In genomic region chr4:118835896-118836762, GRCh38 we compare ENCODE assay signal across 7 cellular contexts. TPM values are rescaled to one million over a fixed set of nuclear protein-coding genes. Genes with fewer than 3 reads are reported as not detected.
A peak's percentile ranks its signal among the peaks of the same experiment; 100 is the strongest.
DNase-seq lines count a peak whose midpoint lies in the region; ATAC-seq, FAIRE-seq and TF ChIP-seq lines count a peak whose summit lies in the region.

Gene SEC24D, minus strand, starts transcription at chr4:118836126. Its CDS starts 2,430 bp downstream, at chr4:118833696.

- peak within 1 kb of the TSS; percentile 98 for H3K4me3 Mint-ChIP-seq in astrocyte (ENCODE audit: unreplicated experiment)

- H3K27ac ChIP-seq in astrocyte (ENCODE audit: low read depth, low read length) (peak within 1 kb of the TSS; percentile 99), hepatocyte (peak within 1 kb of the TSS; percentile 99)

- peaks cover 53% of the 10 kb centered on the region for H3K79me2 ChIP-seq in astrocyte (ENCODE audit: insufficient read depth, low read length)
- peaks cover 37% of the 10 kb centered on the region for H3K79me2 ChIP-seq in hepatocyte

- H3K4me3 ChIP-seq in astrocyte (ENCODE audit: insufficient read depth, low read depth, low read length) = peak within 1 kb of the TSS; percentile 88
- H3K4me3 ChIP-seq in hepatocyte = peak within 1 kb of the TSS; percentile 84

- H3K36me3 Mint-ChIP-seq in astrocyte (ENCODE audit: low read depth, unreplicated experiment) = peaks cover 6% of the 10 kb centered on the region

- H3K27ac Mint-ChIP-seq in astrocyte (ENCODE audit: unreplicated experiment) = peak within 1 kb of the TSS; percentile 99

- H3K36me3 ChIP-seq in astrocyte (ENCODE audit: insufficient read depth, low read length) = peaks cover 23% of the 10 kb centered on the region
- H3K36me3 ChIP-seq in hepatocyte (replicated peaks; ENCODE audit: insufficient read depth, low read depth) = peaks cover 6% of the 10 kb centered on the region

- peak within 1 kb of the TSS; percentile 78 for H2AFZ ChIP-seq in astrocyte (ENCODE audit: low read depth, low read length)
- H2AFZ ChIP-seq in hepatocyte = peak within 1 kb of the TSS; percentile 78

- ATAC-seq in GM18499 (IDR thresholded peaks at IDR 0.05; ENCODE audit: insufficient read depth, unreplicated experiment) = peak; percentile 42
- peak; percentile 72 for ATAC-seq in HG02840 (IDR thresholded peaks at IDR 0.05; ENCODE audit: low FRiP score, unreplicated experiment)

- peak within 1 kb of the TSS; percentile 99 for H3K9ac ChIP-seq in astrocyte (ENCODE audit: low read length)

- FAIRE-seq in astrocyte (lab: Jason Lieb, UNC) = no peak

- TF ChIP-seq CTCF in astrocyte (IDR thresholded peaks at IDR 0.05; ENCODE audit: insufficient read depth, low read depth, low read length) (no peak), hepatocyte (IDR thresholded peaks at IDR 0.05; ENCODE audit: poor library complexity) (no peak)

- WGBS in hepatocyte (ENCODE audit: low lambda C conversion rate, missing lambda C conversion rate) = under 1% methylated on average over 63 of the region's 76 CpGs

- peaks cover 18% of the 10 kb centered on the region for H3K4me1 Mint-ChIP-seq in astrocyte (ENCODE audit: low read depth, unreplicated experiment)

- H3K27me3 Mint-ChIP-seq in astrocyte (ENCODE audit: low read depth, unreplicated experiment) = no peaks in the 10 kb centered on the region

- peaks cover 26% of the 10 kb centered on the region for H3K4me1 ChIP-seq in astrocyte (ENCODE audit: insufficient read depth, low read length)
- H3K4me1 ChIP-seq in hepatocyte (ENCODE audit: insufficient read depth) = peaks cover 22% of the 10 kb centered on the region

- H3K4me2 ChIP-seq in astrocyte (ENCODE audit: low read length) = peak within 1 kb of the TSS; percentile 98
- peak within 1 kb of the TSS; percentile 75 for H3K4me2 ChIP-seq in hepatocyte

- H3K27me3 ChIP-seq in astrocyte (ENCODE audit: insufficient read depth, low read length) (no peaks in the 10 kb centered on the region), hepatocyte (no peaks in the 10 kb centered on the region)

- peaks cover 36% of the 10 kb centered on the region for H4K20me1 ChIP-seq in astrocyte (ENCODE audit: insufficient read depth, low read length)
- peaks cover 30% of the 10 kb centered on the region for H4K20me1 ChIP-seq in hepatocyte (ENCODE audit: insufficient read depth, poor library complexity, severe bottlenecking)

- peak; percentile 77 for DNase-seq in NCI-H1436 (lab: John Stamatoyannopoulos, UW)
- DNase-seq in T-helper 22 cell (ENCODE audit: low read depth) = peak; percentile 72
- peak; percentile 65 for DNase-seq in astrocyte (ENCODE audit: low read depth)
- DNase-seq in hepatocyte (ENCODE audit: low spot score) = peak; percentile 95
- DNase-seq in retina = peak; percentile 90

- H3K9me2 ChIP-seq in hepatocyte (replicated peaks; ENCODE audit: insufficient read depth) = no peaks in the 10 kb centered on the region

- H3K9me3 ChIP-seq in astrocyte (ENCODE audit: insufficient read depth, low read depth, low read length) (no peaks in the 10 kb centered on the region), hepatocyte (ENCODE audit: low read depth) (no peaks in the 10 kb centered on the region)

- H3K9me3 Mint-ChIP-seq in astrocyte (ENCODE audit: unreplicated experiment) = no peaks in the 10 kb centered on the region

RNA-seq across cellular contexts. Expression of gene SEC24D, which starts in this region (rescaled TPM):
- total RNA-seq in astrocyte = 187 and 188 TPM in 2 replicates
- 88.1 and 97.4 TPM in 2 replicates for total RNA-seq in hepatocyte
- polyA plus RNA-seq in hepatocyte = 81.9 and 87.4 TPM in 2 replicates

Comparison
In these comparisons a context has a peak if more than half of its experiments do, and no peak if none do; other contexts are left out.
1. Peak in every context shown above with its lines: DNase-seq, ATAC-seq, H3K4me3 ChIP-seq and H3K27ac ChIP-seq.